In the genomic region with DNA sequence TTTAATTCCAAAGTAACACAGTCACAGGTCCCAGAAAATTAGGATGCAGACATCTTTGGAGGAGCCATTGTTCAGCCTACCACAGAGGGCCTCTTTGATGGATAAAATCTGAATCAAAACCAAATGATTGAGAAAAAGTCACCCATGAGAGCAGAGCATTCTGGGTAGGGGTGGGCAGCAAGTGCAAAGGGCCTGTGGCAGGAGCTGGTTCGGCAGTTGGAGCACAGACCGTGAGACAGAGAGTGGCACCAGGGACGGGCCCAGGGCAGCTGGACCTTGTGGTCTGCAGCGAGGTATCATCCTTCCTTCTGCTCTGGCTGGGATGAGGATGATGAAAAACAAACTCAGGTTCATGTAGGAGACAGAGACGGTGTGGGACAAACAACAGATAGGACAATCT, we compare ENCODE assay signal across 27 cellular contexts.
"Had no signal": no experiment of that assay in that cellular context is flagged by ENCODE, and none has a peak within 500 bp of the region (broad histone marks: within the 10 kb centered on the region; RNA-seq: fewer than 3 reads in every experiment).

No MANE protein-coding gene starts in this region.

- H3K27me3 Mint-ChIP-seq: activated CD4-positive, alpha-beta T cell treated with anti-CD3 and anti-CD28 coated beads, Interleukin-2, amount 10 ng/mL, durations not matched to agents 7 days and 5 days; activated naive CD8-positive, alpha-beta T cell; activated T-cell treated with anti-CD3 and anti-CD28 coated beads, Interleukin-2, amount 50 U/mL, for 24 hours had no signal

- H3K36me3 Mint-ChIP-seq: activated naive CD8-positive, alpha-beta T cell had no signal

- H3K27me3 ChIP-seq: brain microvascular endothelial cell had no signal

- H3K4me3 Mint-ChIP-seq: activated CD4-positive, alpha-beta memory T cell treated with anti-CD3 and anti-CD28 coated beads, Interleukin-2, amount 10 ng/mL, durations not matched to agents 7 days and 5 days; activated CD4-positive, alpha-beta T cell treated with anti-CD3 and anti-CD28 coated beads, Interleukin-2, amount 10 ng/mL, durations not matched to agents 7 days and 5 days; activated naive CD8-positive, alpha-beta T cell; activated T-cell treated with anti-CD3 and anti-CD28 coated beads, Interleukin-2, amount 50 U/mL, for 24 hours; activated T-cell treated with anti-CD3 and anti-CD28 coated beads, Interleukin-2, amount 50 U/mL, for 72 hours; endodermal cell; WTC11 had no signal

- H3K9me3 Mint-ChIP-seq: activated CD4-positive, alpha-beta memory T cell treated with anti-CD3 and anti-CD28 coated beads, Interleukin-2, amount 10 ng/mL, durations not matched to agents 7 days and 5 days; activated CD4-positive, alpha-beta T cell treated with anti-CD3 and anti-CD28 coated beads, Interleukin-2, amount 10 ng/mL, durations not matched to agents 7 days and 5 days; activated T-cell treated with anti-CD3 and anti-CD28 coated beads, Interleukin-2, amount 50 U/mL, for 24 hours; activated T-cell treated with anti-CD3 and anti-CD28 coated beads, Interleukin-2, amount 50 U/mL, for 72 hours had no signal

- H3K36me3 ChIP-seq: brain microvascular endothelial cell had no signal

- H3K27ac Mint-ChIP-seq: activated CD4-positive, alpha-beta memory T cell treated with anti-CD3 and anti-CD28 coated beads, Interleukin-2, amount 10 ng/mL, durations not matched to agents 7 days and 5 days; activated CD4-positive, alpha-beta T cell treated with anti-CD3 and anti-CD28 coated beads, Interleukin-2, amount 10 ng/mL, durations not matched to agents 7 days and 5 days; activated naive CD8-positive, alpha-beta T cell; activated T-cell treated with anti-CD3 and anti-CD28 coated beads, Interleukin-2, amount 50 U/mL, for 24 hours; activated T-cell treated with anti-CD3 and anti-CD28 coated beads, Interleukin-2, amount 50 U/mL, for 72 hours; endodermal cell; WTC11 had no signal

- H3K27ac ChIP-seq: brain microvascular endothelial cell, VCaP had no signal

- DNase-seq: activated CD4-positive, alpha-beta memory T cell treated with anti-CD3 and anti-CD28 coated beads, Interleukin-2, amount 10 ng/mL, durations not matched to agents 7 days and 5 days; activated CD4-positive, alpha-beta T cell treated with anti-CD3 and anti-CD28 coated beads for 1 hour; activated CD4-positive, alpha-beta T cell treated with anti-CD3 and anti-CD28 coated beads for 4 hours; activated CD4-positive, alpha-beta T cell treated with anti-CD3 and anti-CD28 coated beads, Interleukin-2, amount 10 ng/mL, durations not matched to agents 7 days and 5 days; activated CD4-positive, alpha-beta T cell treated with anti-CD3 and anti-CD28 coated beads, Interleukin-2, amount 50 U/mL, for 4 hours; activated CD8-positive, alpha-beta memory T cell treated with anti-CD3 and anti-CD28 coated beads, Interleukin-2, amount 50 U/mL, for 48 hours; activated effector memory CD4-positive, alpha-beta T cell treated with Interleukin-2 at 50 U/mL for 16 hours; activated gamma-delta T cell treated with Interleukin-2 at 50 U/mL for 16 hours; activated naive CD4-positive, alpha-beta T cell treated with anti-CD3 and anti-CD28 coated beads, Interleukin-2, amount 50 U/mL, for 16 hours; activated naive CD4-positive, alpha-beta T cell treated with Interleukin-2 at 50 U/mL for 16 hours; activated T-cell treated with anti-CD3 and anti-CD28 coated beads for 4 hours; activated T-cell treated with anti-CD3 and anti-CD28 coated beads, Interleukin-2, amount 50 U/mL, for 24 hours; activated T-cell treated with anti-CD3 and anti-CD28 coated beads, Interleukin-2, amount 50 U/mL, for 72 hours; amniotic stem cell; anterior cingulate cortex; brain microvascular endothelial cell; cortex of kidney; effector memory CD4-positive, alpha-beta T cell; endodermal cell; foreskin fibroblast; head of caudate nucleus; hippocampal formation; T-helper 2 cell had no signal

- ATAC-seq: activated T-cell treated with anti-CD3 and anti-CD28 coated beads, Interleukin-2, amount 50 U/mL, for 72 hours; esophagus mucosa; WTC11 had no signal
